In genomic region chr6:146879406-146880117, GRCh38 we compare ENCODE assay signal across 2 cellular contexts.
TF ChIP-seq lines count a peak whose summit lies in the region.

No MANE protein-coding gene starts in this region.

TF ChIP-seq in K562, 482 proteins besides CTCF, POLR2A, EP300 and RAD21 (continues in another document):
- TF ChIP-seq MYBL2 (IDR thresholded peaks at IDR 0.05; ENCODE audit: low read depth) (no peak), MYBL2 (CRISPR knock-in tag; IDR thresholded peaks at IDR 0.05; ENCODE audit: borderline replicate concordance) (no peak), FOXP4 (CRISPR knock-in tag; IDR thresholded peaks at IDR 0.05; ENCODE audit: borderline replicate concordance) (no peak), ZNF274 (IDR thresholded peaks at IDR 0.05; ENCODE audit: borderline replicate concordance, low read depth, low read length) (no peak), KDM1A (IDR thresholded peaks at IDR 0.05) (peak; percentile 20 to 55; a peak in 2 of 4 replicates), CBFA2T2 (conservative IDR thresholded peaks at IDR 0.05) (peak; percentile 67), TEAD2 (tag; IDR thresholded peaks at IDR 0.05) (peak; percentile 59; the same call in 1 of the 2 replicates), TFE3 (CRISPR knock-in tag; IDR thresholded peaks at IDR 0.05) (no peak), ATF7 (IDR thresholded peaks at IDR 0.05) (peak; percentile 49; the same call in 1 of the 2 replicates), ZBTB33 (CRISPR knock-in tag; IDR thresholded peaks at IDR 0.05) (no peak), ZNF263 (CRISPR knock-in tag; IDR thresholded peaks at IDR 0.05; ENCODE audit: borderline replicate concordance) (no peak), RBM17 (IDR thresholded peaks at IDR 0.05; ENCODE audit: borderline replicate concordance, low read depth, low read length) (no peak), ZNF3 (CRISPR knock-in tag; IDR thresholded peaks at IDR 0.05) (no peak), TAF1 (IDR thresholded peaks at IDR 0.05; ENCODE audit: control insufficient read depth, extremely low read depth, insufficient read depth, low read length, severe bottlenecking) (peak; percentile 65), ZFPM2 (CRISPR knock-in tag; IDR thresholded peaks at IDR 0.05) (no peak), CCNT2 (IDR thresholded peaks at IDR 0.05; ENCODE audit: borderline replicate concordance, extremely low read depth, insufficient read length, low read depth, low read length) (peak; percentile 40), ARID1B (IDR thresholded peaks at IDR 0.05) (peak; percentile 84), BRCA1 (IDR thresholded peaks at IDR 0.05) (no peak), BRCA1 (CRISPR knock-in tag; IDR thresholded peaks at IDR 0.05) (no peak), JUND (IDR thresholded peaks at IDR 0.05; ENCODE audit: borderline replicate concordance, low read depth, low read length) (peak; percentile 73), JUND (tag; IDR thresholded peaks at IDR 0.05; ENCODE audit: borderline replicate concordance, low read depth, low read length) (peak; percentile 68; the same call in 1 of the 3 replicates), NR2C1 (IDR thresholded peaks at IDR 0.05) (no peak), NR2C1 (tag; IDR thresholded peaks at IDR 0.05) (no peak), SOX6 (IDR thresholded peaks at IDR 0.05) (peak; percentile 67; the same call in 1 of the 2 replicates), HMBOX1 (IDR thresholded peaks at IDR 0.05) (peak; percentile 83), STAT5A (IDR thresholded peaks at IDR 0.05; ENCODE audit: borderline replicate concordance, low read length) (peak; percentile 44; the same call in 1 of the 2 replicates), ZNF584 (CRISPR knock-in tag; IDR thresholded peaks at IDR 0.05; ENCODE audit: low read depth) (peak; percentile 73; the same call in 1 of the 2 replicates), CREB1 (IDR thresholded peaks at IDR 0.05) (no peak), CREB1 (CRISPR knock-in tag; IDR thresholded peaks at IDR 0.05) (no peak), GATAD2B (IDR thresholded peaks at IDR 0.05; ENCODE audit: borderline replicate concordance) (0 out of 2 replicates have a peak, but pooled peaks have one; percentile 5), ZNF668 (CRISPR knock-in tag; IDR thresholded peaks at IDR 0.05) (peak; percentile 37), MYNN (IDR thresholded peaks at IDR 0.05) (no peak), MYNN (CRISPR knock-in tag; IDR thresholded peaks at IDR 0.05) (no peak), ZNF766 (CRISPR knock-in tag; conservative IDR thresholded peaks at IDR 0.05) (peak; percentile 84)

TF ChIP-seq in HEK293T, 16 proteins besides CTCF, POLR2A, EP300 and RAD21:
- no peak for TF ChIP-seq SUZ12 (IDR thresholded peaks at IDR 0.05)
